Comparison of ENCODE assay signal across 8 cellular contexts in genomic region chr15:78761475-78761874, GRCh38. TPM values are rescaled to one million over a fixed set of nuclear protein-coding genes. Genes with fewer than 3 reads are reported as not detected.
DNase-seq lines count a peak whose midpoint lies in the region; ATAC-seq and TF ChIP-seq lines count a peak whose summit lies in the region.
"Not testable (repeated sequence)": the region's sequence is repeated elsewhere in the genome, so short reads cannot be mapped to it uniquely, and the experiment has no call there.

No MANE protein-coding gene starts in this region.

- H3K27me3 Mint-ChIP-seq in nephron (ENCODE audit: low read depth), result not testable (repeated sequence)

- not testable (repeated sequence) for H3K9ac ChIP-seq in colonic mucosa (ENCODE audit: low read depth in 2 of 2, low read length in 2 of 2)

- not testable (repeated sequence) for H3K27ac ChIP-seq in colonic mucosa

- H3K9me3 Mint-ChIP-seq in nephron, result not testable (repeated sequence)

- intact Hi-C loops in colonic mucosa (cut with DNase I), result not testable (repeated sequence)

- H3K4me1 Mint-ChIP-seq in nephron, result peaks cover 15% of the 10 kb centered on the region

- TF ChIP-seq CTCF in colonic mucosa (IDR thresholded peaks at IDR 0.05); nephron (IDR thresholded peaks at IDR 0.05; ENCODE audit: unreplicated experiment in 3 of 3): not testable (repeated sequence)

- not testable (repeated sequence) for H3K36me3 ChIP-seq in colonic mucosa

- peak overlapping the region in 2 of 3 experiments; percentile 46 to 61 for H3K27ac Mint-ChIP-seq in nephron

- H3K4me1 ChIP-seq in colonic mucosa, result not testable (repeated sequence)

- not testable (repeated sequence) for H3K4me3 Mint-ChIP-seq in nephron

- ATAC-seq in GM19463 (IDR thresholded peaks at IDR 0.05; ENCODE audit: unreplicated experiment), result peak; percentile 33
- ATAC-seq in HG03280 (IDR thresholded peaks at IDR 0.05; ENCODE audit: unreplicated experiment), result peak; percentile 41

- H3K27me3 ChIP-seq in colonic mucosa, result not testable (repeated sequence)

- not testable (repeated sequence) for H3K9me3 ChIP-seq in colonic mucosa

- TF ChIP-seq POLR2A in Raji (IDR thresholded peaks at IDR 0.05; ENCODE audit: insufficient read depth, low read depth, low read length), result peak; percentile 59

- DNase-seq in GF-D8 (lab: John Stamatoyannopoulos, UW) (peak; percentile 68), colonic mucosa (peak; percentile 43)
- DNase-seq in activated CD8-positive, alpha-beta memory T cell treated with anti-CD3 and anti-CD28 coated beads, Interleukin-2, amount 50 U/mL, for 48 hours, result peak; percentile 77
- DNase-seq in stimulated activated CD8-positive, alpha-beta memory T cell treated with anti-CD3 and anti-CD28 coated beads, Interleukin-4, amount 100 ng/mL, for 24 hours (ENCODE audit: low read depth), result peak; percentile 56

- not testable (repeated sequence) for H3K36me3 Mint-ChIP-seq in nephron (ENCODE audit: low read depth)

- H3K4me3 ChIP-seq in colonic mucosa, result not testable (repeated sequence)

RNA-seq across cellular contexts. Expression of gene ADAMTS7, which starts 49.8 kb away (rescaled TPM):
- 1 to 10 TPM; 1.6 to 1.8 TPM for total RNA-seq in colonic mucosa
